ENCODE assay signal across 15 cellular contexts in genomic region chr20:54643761-54644160, GRCh38.
DNase-seq lines count a peak whose midpoint lies in the region; ATAC-seq and TF ChIP-seq lines count a peak whose summit lies in the region.
"Had no signal": no experiment of that assay in that cellular context is flagged by ENCODE, and none has a peak within 500 bp of the region (broad histone marks: within the 10 kb centered on the region; RNA-seq: fewer than 3 reads in every experiment).

No MANE protein-coding gene starts in this region.

- DNase-seq in AG04449 (ENCODE audit: low read depth, low spot score), result peak; percentile 62
- peak; percentile 28 for DNase-seq in H4 (ENCODE audit: low spot score)
- peak; percentile 94 for DNase-seq in astrocyte of the cerebellum (ENCODE audit: low read depth)
- peak; percentile 53 for DNase-seq in islet precursor cell
- DNase-seq in natural killer cell, result no peak
- DNase-seq in colonic mucosa, result no peak
- DNase-seq: mucosa of descending colon; NCI-H187; psoas muscle; stimulated activated CD4-positive, alpha-beta T cell treated with anti-CD3 and anti-CD28 coated beads, Interleukin-4, amount 100 ng/mL, for 24 hours; stimulated activated naive CD4-positive, alpha-beta T cell; T-cell had no signal

- no peaks in the 10 kb centered on the region for H3K4me1 ChIP-seq in colonic mucosa
- H3K4me1 ChIP-seq: psoas muscle had no signal

- H3K27me3 Mint-ChIP-seq in natural killer cell (ENCODE audit: low read depth in 2 of 2), result peaks cover 0 to 10% of the 10 kb centered on the region in 2 donors

- intact Hi-C loops in natural killer cell (cut with micrococcal nuclease), result loop anchor here (10.0 kb wide), 1 partner anchor 439 kb away; the partner anchor contains the start of gene PFDN4
- intact Hi-C loops in colonic mucosa (cut with DNase I), result no loop called here

- in situ Hi-C loops in astrocyte of the cerebellum (cut with HindIII; ENCODE audit: low sequenced_read_pairs), result loop anchor here (25.0 kb wide), 1 partner anchor 406 kb away; no protein-coding TSS in a partner anchor

- no peaks in the 10 kb centered on the region for H3K36me3 Mint-ChIP-seq in natural killer cell
- H3K36me3 Mint-ChIP-seq: T-cell had no signal

- no peak for TF ChIP-seq POLR2A in GM18505 (IDR thresholded peaks at IDR 0.05; ENCODE audit: borderline replicate concordance, extremely low read depth, insufficient read depth, insufficient read length)

- no peaks in the 10 kb centered on the region for H3K9me3 Mint-ChIP-seq in natural killer cell
- H3K9me3 Mint-ChIP-seq: T-cell had no signal

- ATAC-seq in HG03108 (IDR thresholded peaks at IDR 0.05; ENCODE audit: unreplicated experiment) (no peak), natural killer cell (no peak), GM18505 (IDR thresholded peaks at IDR 0.05; ENCODE audit: unreplicated experiment) (no peak)
- ATAC-seq: mucosa of descending colon, T-cell had no signal

- H3K4me1 Mint-ChIP-seq in natural killer cell, result no peaks in the 10 kb centered on the region
- H3K4me1 Mint-ChIP-seq: T-cell had no signal

- TF ChIP-seq CTCF in AG04449 (IDR thresholded peaks at IDR 0.05; ENCODE audit: insufficient read depth, low read length, missing control alignments), result no peak
- TF ChIP-seq CTCF in astrocyte of the cerebellum (IDR thresholded peaks at IDR 0.05; ENCODE audit: low read depth, low read length, missing control alignments), result no peak
- no peak for TF ChIP-seq CTCF in natural killer cell (IDR thresholded peaks at IDR 0.05)
- no peak for TF ChIP-seq CTCF in colonic mucosa (IDR thresholded peaks at IDR 0.05)

- no peak overlapping the region for H3K9ac ChIP-seq in colonic mucosa (ENCODE audit: low read depth in 2 of 2, low read length in 2 of 2)

- POLR2A ChIA-PET in AG04449 (lab: Yijun Ruan, JAX), result no interaction called here

- H3K27me3 ChIP-seq in colonic mucosa, result no peaks in the 10 kb centered on the region
- H3K27me3 ChIP-seq: cardiac muscle cell had no signal

- no peak overlapping the region for H3K4me3 Mint-ChIP-seq in natural killer cell
- H3K4me3 Mint-ChIP-seq: T-cell had no signal

- H3K27ac ChIP-seq in colonic mucosa, result no peak overlapping the region
- H3K27ac ChIP-seq: cardiac muscle cell, psoas muscle had no signal

- no peaks in the 10 kb centered on the region for H3K9me3 ChIP-seq in colonic mucosa
- H3K9me3 ChIP-seq: mucosa of descending colon, psoas muscle had no signal

- H3K27ac Mint-ChIP-seq in natural killer cell, result no peak overlapping the region
- H3K27ac Mint-ChIP-seq: T-cell had no signal

- CTCF ChIA-PET in AG04449 (lab: Yijun Ruan, JAX), result interaction anchor here (0.6 to 2.1 kb wide), 9 partner anchors 8 to 547 kb away, joined by 3 to 11 read pairs (median 7); partner anchors contain the start of gene PFDN4

- H3K4me3 ChIP-seq in AG04449 (ENCODE audit: low read depth, low read length) (no peak overlapping the region), astrocyte of the cerebellum (ENCODE audit: low read depth, low read length) (no peak overlapping the region), colonic mucosa (no peak overlapping the region)
- H3K4me3 ChIP-seq: cardiac muscle cell, mucosa of descending colon, psoas muscle had no signal

- no peaks in the 10 kb centered on the region for H3K36me3 ChIP-seq in colonic mucosa
- H3K36me3 ChIP-seq: cardiac muscle cell had no signal

Comparison
In these comparisons a context has a peak if more than half of its experiments do, and no peak if none do; other contexts are left out.
1. DNase-seq: peak in AG04449 (single experiment), H4 (single experiment), astrocyte of the cerebellum (single experiment) and islet precursor cell (single experiment); none in natural killer cell (single experiment) and colonic mucosa (single experiment).